In genomic region chr21:33801424-33802405, GRCh38 we compare ENCODE assay signal across 9 cellular contexts.
DNase-seq lines count a peak whose midpoint lies in the region; ATAC-seq and TF ChIP-seq lines count a peak whose summit lies in the region.
"Had no signal": no experiment of that assay in that cellular context is flagged by ENCODE, and none has a peak within 500 bp of the region (broad histone marks: within the 10 kb centered on the region; RNA-seq: fewer than 3 reads in every experiment).

No MANE protein-coding gene starts in this region.

- peaks cover 6% of the 10 kb centered on the region for H3F3A ChIP-seq in PC-3 (ENCODE audit: low read length, unreplicated experiment)

- intact Hi-C loops in PC-3 (cut with micrococcal nuclease): loop anchor here (1.0 kb wide), 4 partner anchors 40 to 159 kb away; partner anchors contain the start of gene ITSN1
- intact Hi-C loops in uterus (cut with DNase I; ENCODE audit: low total_unique reads): no loop called here

- H3K9ac ChIP-seq in PC-3 (ENCODE audit: low read length): peak overlapping the region; percentile 21; the same call in 1 of the 2 replicates

- TF ChIP-seq CTCF in PC-3 (conservative IDR thresholded peaks at IDR 0.05; ENCODE audit: low read depth, low read length) (no peak), foreskin fibroblast (IDR thresholded peaks at IDR 0.05; ENCODE audit: low read depth, low read length) (no peak), uterus (IDR thresholded peaks at IDR 0.05) (no peak)

- peak overlapping the region; percentile 13; the same call in 1 of the 2 replicates for H3K4me3 ChIP-seq in PC-3 (ENCODE audit: low read length)
- H3K4me3 ChIP-seq in foreskin fibroblast (ENCODE audit: low read depth in 1 of 2, low read length in 2 of 2): no peak overlapping the region
- H3K4me3 ChIP-seq in uterus: no peak overlapping the region

- H3K9me3 ChIP-seq in PC-3 (ENCODE audit: low read length) (no peaks in the 10 kb centered on the region), uterus (no peaks in the 10 kb centered on the region)

- H3K4me2 ChIP-seq in PC-3 (ENCODE audit: low read length): peak overlapping the region; percentile 71

- TF ChIP-seq POLR2A in uterus (IDR thresholded peaks at IDR 0.05): no peak

- no peaks in the 10 kb centered on the region for H3K27me3 ChIP-seq in PC-3 (ENCODE audit: low read length)
- H3K27me3 ChIP-seq in uterus: no peaks in the 10 kb centered on the region

- POLR2A ChIA-PET in PC-3 (lab: Charles Lee; ENCODE audit: unreplicated experiment): no interaction called here

- H4K20me1 ChIP-seq in PC-3 (ENCODE audit: low read length): peaks cover 4% of the 10 kb centered on the region; the same call in 1 of the 2 replicates

- H3K4me1 Mint-ChIP-seq in activated T-cell treated with anti-CD3 and anti-CD28 coated beads, Interleukin-2, amount 50 U/mL, for 72 hours (ENCODE audit: low read depth): no peaks in the 10 kb centered on the region
- H3K4me1 Mint-ChIP-seq in activated T-cell treated with anti-CD3 and anti-CD28 coated beads, Interleukin-2, amount 50 U/mL, for 24 hours (ENCODE audit: low read depth): no peaks in the 10 kb centered on the region

- H3K4me1 ChIP-seq in PC-3 (ENCODE audit: insufficient read depth, low read length) (peaks cover 26% of the 10 kb centered on the region), uterus (peaks cover 0 to 4% of the 10 kb centered on the region in 2 donors)

- no peaks in the 10 kb centered on the region for H3K9me3 Mint-ChIP-seq in activated T-cell treated with anti-CD3 and anti-CD28 coated beads, Interleukin-2, amount 50 U/mL, for 72 hours
- no peaks in the 10 kb centered on the region for H3K9me3 Mint-ChIP-seq in activated T-cell treated with anti-CD3 and anti-CD28 coated beads, Interleukin-2, amount 50 U/mL, for 24 hours
- H3K9me3 Mint-ChIP-seq: neural crest cell had no signal

- BruUV-seq in PC-3 (replicated peaks; lab: Mats Ljungman, UMichigan): no TSS peak

- H3K27ac Mint-ChIP-seq in activated T-cell treated with anti-CD3 and anti-CD28 coated beads, Interleukin-2, amount 50 U/mL, for 72 hours: no peak overlapping the region
- no peak overlapping the region for H3K27ac Mint-ChIP-seq in activated T-cell treated with anti-CD3 and anti-CD28 coated beads, Interleukin-2, amount 50 U/mL, for 24 hours

- CTCF ChIA-PET in PC-3 (lab: Charles Lee): interaction anchor here (1.1 kb wide), 1 partner anchor 93 kb away, joined by 4 read pairs; no protein-coding TSS in a partner anchor

- H3K36me3 Mint-ChIP-seq in activated T-cell treated with anti-CD3 and anti-CD28 coated beads, Interleukin-2, amount 50 U/mL, for 72 hours (ENCODE audit: insufficient read depth in 2 of 2): no peaks in the 10 kb centered on the region
- H3K36me3 Mint-ChIP-seq in activated T-cell treated with anti-CD3 and anti-CD28 coated beads, Interleukin-2, amount 50 U/mL, for 24 hours (ENCODE audit: low read depth): no peaks in the 10 kb centered on the region

- no peak overlapping the region for H2AFZ ChIP-seq in PC-3 (ENCODE audit: low read length)

- peak in 1 of 2 donors; percentile 1 for DNase-seq in activated T-cell treated with anti-CD3 and anti-CD28 coated beads, Interleukin-2, amount 50 U/mL, for 72 hours
- no peak for DNase-seq in activated T-cell treated with anti-CD3 and anti-CD28 coated beads, Interleukin-2, amount 50 U/mL, for 24 hours
- DNase-seq in PC-3 (peak; percentile 98), foreskin fibroblast (peak; percentile 74 to 85), uterus (no peak), ACHN (no peak), epidermal melanocyte (ENCODE audit: insufficient read length, low spot score) (no peak)

- H3K4me3 Mint-ChIP-seq in activated T-cell treated with anti-CD3 and anti-CD28 coated beads, Interleukin-2, amount 50 U/mL, for 72 hours: no peak overlapping the region
- H3K4me3 Mint-ChIP-seq in activated T-cell treated with anti-CD3 and anti-CD28 coated beads, Interleukin-2, amount 50 U/mL, for 24 hours: no peak overlapping the region
- H3K4me3 Mint-ChIP-seq: neural crest cell had no signal

- no peaks in the 10 kb centered on the region for H3K9me2 ChIP-seq in PC-3 (replicated peaks; ENCODE audit: low read length)

- in situ Hi-C loops in ACHN (cut with HindIII; ENCODE audit: low pct_ligation_motif_present, low pct_unique_long_range_greater_than_20kb, low sequenced_read_pairs): no loop called here

- ATAC-seq in activated T-cell treated with anti-CD3 and anti-CD28 coated beads, Interleukin-2, amount 50 U/mL, for 72 hours (replicated peaks in 1 of 2): peak; percentile 36 to 66
- ATAC-seq in PC-3 (peak; percentile 99), HG03342 (IDR thresholded peaks at IDR 0.05; ENCODE audit: unreplicated experiment) (no peak)

- H3K36me3 ChIP-seq in PC-3 (ENCODE audit: low read depth, low read length) (no peaks in the 10 kb centered on the region; the same call in 1 of the 2 replicates), uterus (no peaks in the 10 kb centered on the region)

- H3K27ac ChIP-seq in PC-3 (ENCODE audit: low read length): peak overlapping the region; percentile 85
- peak overlapping the region; percentile 67 to 68 for H3K27ac ChIP-seq in uterus

- H3K27me3 Mint-ChIP-seq in activated T-cell treated with anti-CD3 and anti-CD28 coated beads, Interleukin-2, amount 50 U/mL, for 72 hours (ENCODE audit: low read depth): no peaks in the 10 kb centered on the region
- H3K27me3 Mint-ChIP-seq in activated T-cell treated with anti-CD3 and anti-CD28 coated beads, Interleukin-2, amount 50 U/mL, for 24 hours: no peaks in the 10 kb centered on the region

- no peaks in the 10 kb centered on the region for H3K79me2 ChIP-seq in PC-3 (ENCODE audit: low read length)

Comparison
In these comparisons a context has a peak if more than half of its experiments do, and no peak if none do; other contexts are left out.
1. DNase-seq: peak in PC-3 (single experiment) and foreskin fibroblast (2 of 2); none in activated T-cell treated with anti-CD3 and anti-CD28 coated beads, Interleukin-2, amount 50 U/mL, for 24 hours (single experiment), uterus (0 of 2), ACHN (single experiment) and epidermal melanocyte (single experiment).